10 cellular contexts compared by ENCODE assay signal in genomic region chr14:75242546-75243273, GRCh38. TPM values are rescaled to one million over a fixed set of nuclear protein-coding genes. Genes with fewer than 3 reads are reported as not detected.
DNase-seq lines count a peak whose midpoint lies in the region; ATAC-seq, FAIRE-seq and TF ChIP-seq lines count a peak whose summit lies in the region.
"Had no signal": no experiment of that assay in that cellular context is flagged by ENCODE, and none has a peak within 500 bp of the region (broad histone marks: within the 10 kb centered on the region; RNA-seq: fewer than 3 reads in every experiment).

No MANE protein-coding gene starts in this region.

- H3K9me3 ChIP-seq in RWPE2 (ENCODE audit: severe bottlenecking) (no peaks in the 10 kb centered on the region), stomach (no peaks in the 10 kb centered on the region)

- no peaks in the 10 kb centered on the region for H3K36me3 Mint-ChIP-seq in HFFc6 (ENCODE audit: low read depth)

- peak; percentile 74 for TF ChIP-seq EP300 in stomach (IDR thresholded peaks at IDR 0.05)

- peak overlapping the region; percentile 27 for H3K4me3 Mint-ChIP-seq in HFFc6

- H3K27me3 ChIP-seq in RWPE2 (ENCODE audit: insufficient read depth, poor library complexity, severe bottlenecking), result no peaks in the 10 kb centered on the region
- no peaks in the 10 kb centered on the region for H3K27me3 ChIP-seq in foreskin keratinocyte
- no peaks in the 10 kb centered on the region for H3K27me3 ChIP-seq in stomach

- DNase-seq in HFFc6, result peak; percentile 80
- peak; percentile 77 for DNase-seq in RWPE2 (ENCODE audit: low spot score)
- peak; percentile 94 to 98 for DNase-seq in foreskin keratinocyte
- DNase-seq in stomach, result no peak
- DNase-seq in RCC 7860 (ENCODE audit: low spot score), result no peak
- DNase-seq in NOMO-1 treated with DMSO at 0.1 percent for 48 hours (lab: John Stamatoyannopoulos, UW; ENCODE audit: unreplicated experiment), result no peak
- no peak for DNase-seq in activated naive CD4-positive, alpha-beta T cell (lab: John Stamatoyannopoulos, UW)
- DNase-seq: NCI-H1048 had no signal

- peak overlapping the region; percentile 47 for H3K27ac Mint-ChIP-seq in HFFc6

- H3K4me1 ChIP-seq in RWPE2 (ENCODE audit: insufficient read depth, poor library complexity, severe bottlenecking) (peaks cover 12% of the 10 kb centered on the region), foreskin keratinocyte (no peaks in the 10 kb centered on the region), stomach (peaks cover 0 to 37% (median 18%) of the 10 kb centered on the region in 4 donors)

- H3K27ac ChIP-seq in RWPE2 (ENCODE audit: poor library complexity, severe bottlenecking), result peak overlapping the region; percentile 78
- H3K27ac ChIP-seq in foreskin keratinocyte, result peak overlapping the region; percentile 77
- peak overlapping the region in 3 of 5 donors; percentile 23 to 89 (median 59) for H3K27ac ChIP-seq in stomach

- no peak for FAIRE-seq in RCC 7860 (lab: Jason Lieb, UNC)

- H3K9me3 Mint-ChIP-seq in HFFc6, result no peaks in the 10 kb centered on the region

- WGBS in stomach, 5 donors, result 62 to 76% (median 66%) methylated on average over 12 of the region's 12 CpGs

- intact Hi-C loops in stomach (cut with DNase I; ENCODE audit: low total_unique reads), result no loop called here

- peaks cover 9% of the 10 kb centered on the region for H3K4me1 Mint-ChIP-seq in HFFc6 (ENCODE audit: low read depth)

- no peak for TF ChIP-seq POLR2A in stomach (IDR thresholded peaks at IDR 0.05)

- ATAC-seq in RWPE2 (ENCODE audit: low read depth), result peak; percentile 88
- ATAC-seq in foreskin keratinocyte, result peak; percentile 90
- no peak for ATAC-seq in GM21576 (IDR thresholded peaks at IDR 0.05; ENCODE audit: unreplicated experiment)

- peaks cover 4% of the 10 kb centered on the region for H3K27me3 Mint-ChIP-seq in HFFc6 (ENCODE audit: insufficient read depth)

- no peak for TF ChIP-seq CTCF in HFFc6 (IDR thresholded peaks at IDR 0.05)
- no peak for TF ChIP-seq CTCF in RWPE2 (IDR thresholded peaks at IDR 0.05; ENCODE audit: poor library complexity, severe bottlenecking)
- peak; percentile 15 for TF ChIP-seq CTCF in foreskin keratinocyte (conservative IDR thresholded peaks at IDR 0.05)
- TF ChIP-seq CTCF in stomach (IDR thresholded peaks at IDR 0.05), result no peak

- H3K4me3 ChIP-seq in RWPE2 (ENCODE audit: severe bottlenecking), result no peak overlapping the region
- H3K4me3 ChIP-seq in stomach, result no peak overlapping the region
- H3K4me3 ChIP-seq: lung had no signal

- no peaks in the 10 kb centered on the region for H3K36me3 ChIP-seq in RWPE2 (ENCODE audit: low read depth)
- no peaks in the 10 kb centered on the region for H3K36me3 ChIP-seq in stomach

RNA-seq across cellular contexts. Expression of gene FOS, which starts 35.9 kb away (rescaled TPM):
- 100 to 1,000 TPM; 118 to 368 (median 342) TPM for total RNA-seq in HFFc6 (2021; fragmentation: NEBNext Ultra II Directional; extraction: Animal tissue kit (Norgen Biotek cat#: 25700))
- total RNA-seq in foreskin keratinocyte (59.6 and 63.2 TPM in 2 replicates), stomach (1,000 to 10,000 TPM in 1 of 5 donors, 100 to 1,000 TPM in 4; 134 to 1,274 (median 649) TPM)
- polyA plus RNA-seq in foreskin keratinocyte (24.5 and 33.4 TPM in 2 replicates), stomach (10 to 100 TPM; 62.2 to 82.0 (median 77.1) TPM)

Comparison
In these comparisons a context has a peak if more than half of its experiments do, and no peak if none do; other contexts are left out.
1. DNase-seq: peak in HFFc6 (single experiment), RWPE2 (single experiment) and foreskin keratinocyte (2 of 2); none in stomach (single experiment), RCC 7860 (single experiment), NOMO-1 treated with DMSO at 0.1 percent for 48 hours (single experiment) and activated naive CD4-positive, alpha-beta T cell (0 of 4).
2. Peak in every context shown above with its lines, with median percentiles within 50 percentile points of each other: H3K27ac ChIP-seq.